ENCODE assay signal across 15 cellular contexts in the genomic region with DNA sequence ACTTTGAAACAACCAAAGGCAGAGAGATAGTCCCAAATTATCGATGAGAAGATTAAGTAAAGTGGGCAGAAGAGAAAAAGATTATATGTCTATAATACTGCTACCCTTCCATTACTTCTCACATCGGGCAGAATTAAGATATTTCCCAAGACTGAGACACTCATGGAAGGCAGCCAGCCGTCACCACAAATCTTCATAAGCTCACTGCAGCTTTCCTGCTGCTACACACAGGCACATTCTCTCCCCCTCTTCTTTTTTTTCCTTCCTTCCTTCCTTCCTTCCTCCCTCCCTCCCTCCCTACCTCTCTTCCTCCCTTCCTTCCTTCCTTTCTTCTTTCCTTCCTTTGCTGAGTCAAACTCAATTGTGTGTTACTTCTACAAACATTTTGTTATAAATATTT. TPM values are rescaled to one million over a fixed set of nuclear protein-coding genes. Genes with fewer than 3 reads are reported as not detected.
DNase-seq lines count a peak whose midpoint lies in the region; ATAC-seq, FAIRE-seq and TF ChIP-seq lines count a peak whose summit lies in the region.
"Had no signal": no experiment of that assay in that cellular context is flagged by ENCODE, and none has a peak within 500 bp of the region (broad histone marks: within the 10 kb centered on the region; RNA-seq: fewer than 3 reads in every experiment).

No MANE protein-coding gene starts in this region.

- H2AFZ ChIP-seq in mammary epithelial cell (ENCODE audit: low read depth, low read length), result no peak overlapping the region

- no peak for FAIRE-seq in D721Med (lab: Jason Lieb, UNC)

- H3K9me3 ChIP-seq in mammary epithelial cell (replicated peaks; ENCODE audit: insufficient read depth, low read length) (no peaks in the 10 kb centered on the region), mesodermal cell (ENCODE audit: control insufficient read depth, low read length) (no peaks in the 10 kb centered on the region)

- BruUV-seq in mammary epithelial cell (replicated peaks; lab: Mats Ljungman, UMichigan), result no TSS peak

- no peaks in the 10 kb centered on the region for H4K20me1 ChIP-seq in mammary epithelial cell (ENCODE audit: insufficient read depth, low read length)

- ATAC-seq in omental fat pad (ENCODE audit: low FRiP score) (no peak), HG03460 (IDR thresholded peaks at IDR 0.05; ENCODE audit: unreplicated experiment) (no peak)

- H3K4me2 ChIP-seq in mammary epithelial cell (ENCODE audit: insufficient read depth, low read depth, low read length), result peak overlapping the region; percentile 47

- H3K27ac ChIP-seq in mammary epithelial cell (ENCODE audit: insufficient read depth, low read depth, low read length) (peak overlapping the region; percentile 6), mesodermal cell (ENCODE audit: low read depth, low read length, severe bottlenecking) (peak overlapping the region; percentile 96)
- H3K27ac ChIP-seq: C4-2B had no signal

- H3K36me3 ChIP-seq in mammary epithelial cell (ENCODE audit: insufficient read depth, low read length), result no peaks in the 10 kb centered on the region
- no peaks in the 10 kb centered on the region for H3K36me3 ChIP-seq in mesodermal cell (ENCODE audit: control insufficient read depth, insufficient read depth, low read length)

- in situ Hi-C loops in KBM-7 (cut with MboI; ENCODE audit: low pct_unique_long_range_greater_than_20kb, low sequenced_read_pairs) (no loop called here), mammary epithelial cell (cut with MboI; ENCODE audit: low sequenced_read_pairs in 2 of 2) (loop anchor here in 1 of 2 donors (25.0 kb wide), 1 partner anchor 190 kb away; a partner anchor contains a TSS)

- H3K4me3 ChIP-seq in AG04449 (ENCODE audit: low read depth, low read length), result no peak overlapping the region
- H3K4me3 ChIP-seq in mammary epithelial cell (replicated peaks in 1 of 3; ENCODE audit: insufficient read depth in 1 of 3, low read depth in 2 of 3, low read length in 3 of 3), result no peak overlapping the region
- no peak overlapping the region for H3K4me3 ChIP-seq in mesodermal cell (ENCODE audit: extremely low read depth, insufficient read depth, low read length, poor library complexity, severe bottlenecking)

- TF ChIP-seq CTCF in AG04449 (IDR thresholded peaks at IDR 0.05; ENCODE audit: insufficient read depth, low read length, missing control alignments), result no peak
- TF ChIP-seq CTCF in mammary epithelial cell (conservative IDR thresholded peaks at IDR 0.05 in 1 of 2, IDR thresholded peaks at IDR 0.05 in 1 of 2; ENCODE audit: extremely low read depth in 1 of 2, insufficient read depth in 1 of 2, low read depth in 1 of 2, low read length in 2 of 2), result no peak
- no peak for TF ChIP-seq CTCF in omental fat pad (IDR thresholded peaks at IDR 0.05)
- no peak for TF ChIP-seq CTCF in D721Med (IDR thresholded peaks at IDR 0.05; ENCODE audit: insufficient read depth, missing control alignments)

- DNase-seq in AG04449 (ENCODE audit: low read depth, low spot score), result peak; percentile 36
- peak; percentile 32 for DNase-seq in KBM-7
- peak; percentile 17 for DNase-seq in mammary epithelial cell
- DNase-seq in omental fat pad (ENCODE audit: low spot score), result no peak
- no peak for DNase-seq in D721Med (ENCODE audit: insufficient read length, low spot score)
- DNase-seq in SIG-M5 treated with dmso at 0.1 percent for 504 hours (lab: John Stamatoyannopoulos, UW; ENCODE audit: unreplicated experiment), result no peak
- DNase-seq: activated T-cell treated with anti-CD3 and anti-CD28 coated beads, Interleukin-2, amount 50 U/mL, for 1 hour; caudate nucleus; mesendoderm; NCI-H187 treated with DMSO at 0.1 percent for 48 hours had no signal

- H3K9ac ChIP-seq in mammary epithelial cell (ENCODE audit: insufficient read depth, low read length), result no peak overlapping the region

- intact Hi-C loops in mammary epithelial cell (cut with micrococcal nuclease), result loop anchor here (1.0 kb wide), 1 partner anchor 74 kb away; no protein-coding TSS in a partner anchor

- dilution Hi-C loops in mammary epithelial cell (cut with HindIII; ENCODE audit: low sequenced_read_pairs), result loop anchor here (25.0 kb wide), 2 partner anchors 110 to 190 kb away; a partner anchor contains a TSS

- POLR2A ChIA-PET in AG04449 (lab: Yijun Ruan, JAX), result no interaction called here

- 32% methylated on average over 3 of the region's 3 CpGs for WGBS in mammary epithelial cell (ENCODE audit: low coverage, missing lambda C conversion rate)
- 90% methylated on average over 2 of the region's 3 CpGs; no CpG with 5 or more reads in 1 of the 2 experiments for WGBS in mesodermal cell (ENCODE audit: insufficient coverage in 2 of 2), 2 experiments

- H3K79me2 ChIP-seq in mammary epithelial cell (ENCODE audit: insufficient read depth, low read length), result no peaks in the 10 kb centered on the region

- H3K27me3 ChIP-seq in mammary epithelial cell (ENCODE audit: insufficient read depth, low read length), result no peaks in the 10 kb centered on the region

- CTCF ChIA-PET in AG04449 (lab: Yijun Ruan, JAX), result no interaction called here
- CTCF ChIA-PET in mammary epithelial cell (lab: Charles Lee; ENCODE audit: low non-redundant PET), result no interaction called here

- H3K4me1 ChIP-seq in mammary epithelial cell (ENCODE audit: insufficient read depth, low read length), result peaks cover 21% of the 10 kb centered on the region
- H3K4me1 ChIP-seq in mesodermal cell (ENCODE audit: control insufficient read depth, insufficient read depth, low read length, poor library complexity, severe bottlenecking), result peaks cover 38% of the 10 kb centered on the region

RNA-seq across cellular contexts. Expression of a gene that starts 58.7 kb away (rescaled TPM):
- not detected for total RNA-seq in mammary epithelial cell
- not detected for polyA plus RNA-seq in mammary epithelial cell
- polyA minus RNA-seq in mammary epithelial cell, result not detected
- 0.11 TPM for polyA plus RNA-seq in mesodermal cell (2013, experiment 1 of 2)
- 0.25 TPM for polyA plus RNA-seq in mesodermal cell (2013, experiment 2 of 2)
- not detected for total RNA-seq in omental fat pad
- total RNA-seq: HT1080, skeletal muscle tissue had no signal

Comparison
In these comparisons a context has a peak if more than half of its experiments do, and no peak if none do; other contexts are left out.
1. DNase-seq: peak in AG04449 (single experiment), KBM-7 (single experiment) and mammary epithelial cell (single experiment); none in omental fat pad (single experiment), D721Med (single experiment) and SIG-M5 treated with dmso at 0.1 percent for 504 hours (single experiment).